ENCODE assay signal across 1 cellular context in genomic region chr6:71588490-71588889, GRCh38.
TF ChIP-seq lines count a peak whose summit lies in the region.

No MANE protein-coding gene starts in this region.

TF ChIP-seq in GM23338, 12 proteins besides CTCF, POLR2A, EP300 and RAD21 (continued from another document):
- no peak for TF ChIP-seq ZNF331 (CRISPR knock-in tag; IDR thresholded peaks at IDR 0.05; ENCODE audit: low read depth)
- no peak for TF ChIP-seq POLR2AphosphoS5 (IDR thresholded peaks at IDR 0.05; ENCODE audit: low read depth)
- no peak for TF ChIP-seq NANOG (IDR thresholded peaks at IDR 0.05; ENCODE audit: borderline replicate concordance)
- TF ChIP-seq EZH2 (IDR thresholded peaks at IDR 0.05; ENCODE audit: low read depth, unreplicated experiment), result no peak
- no peak for TF ChIP-seq ETS1 (IDR thresholded peaks at IDR 0.05)
- TF ChIP-seq CREB1 (CRISPR knock-in tag; IDR thresholded peaks at IDR 0.05; ENCODE audit: low read depth), result no peak
- no peak for TF ChIP-seq ZNF114 (CRISPR knock-in tag; IDR thresholded peaks at IDR 0.05)
- TF ChIP-seq JUNB (IDR thresholded peaks at IDR 0.05; ENCODE audit: unreplicated experiment), result no peak
- TF ChIP-seq ZNF462 (CRISPR knock-in tag; IDR thresholded peaks at IDR 0.05), result no peak
